ENCODE assay signal across 26 cellular contexts in genomic region chr2:54308186-54308585, GRCh38. TPM values are rescaled to one million over a fixed set of nuclear protein-coding genes. Genes with fewer than 3 reads are reported as not detected.
DNase-seq lines count a peak whose midpoint lies in the region; ATAC-seq and TF ChIP-seq lines count a peak whose summit lies in the region.
"Had no signal": no experiment of that assay in that cellular context is flagged by ENCODE, and none has a peak within 500 bp of the region (broad histone marks: within the 10 kb centered on the region; RNA-seq: fewer than 3 reads in every experiment).

No MANE protein-coding gene starts in this region.

- H3K27ac Mint-ChIP-seq in mesothelial cell of epicardium = peak overlapping the region; percentile 86
- H3K27ac Mint-ChIP-seq in type B pancreatic cell = peak overlapping the region; percentile 68
- H3K27ac Mint-ChIP-seq in WTC11 = no peak overlapping the region

- H3K9me3 Mint-ChIP-seq in mesothelial cell of epicardium (no peaks in the 10 kb centered on the region), type B pancreatic cell (no peaks in the 10 kb centered on the region), WTC11 (no peaks in the 10 kb centered on the region)

- CTCF ChIA-PET in WTC11 (lab: Charles Lee) = no interaction called here

- H3K36me3 Mint-ChIP-seq in mesothelial cell of epicardium (no peaks in the 10 kb centered on the region), type B pancreatic cell (no peaks in the 10 kb centered on the region), WTC11 (no peaks in the 10 kb centered on the region)

- ATAC-seq in WTC11 (no peak), HG03039 (IDR thresholded peaks at IDR 0.05; ENCODE audit: unreplicated experiment) (no peak), HG02678 (IDR thresholded peaks at IDR 0.05; ENCODE audit: unreplicated experiment) (no peak)
- ATAC-seq: HCT116, PC-3 had no signal

- H3K4me1 Mint-ChIP-seq in mesothelial cell of epicardium (peaks cover 13% of the 10 kb centered on the region), type B pancreatic cell (ENCODE audit: unreplicated experiment) (no peaks in the 10 kb centered on the region), WTC11 (no peaks in the 10 kb centered on the region)
- H3K4me1 Mint-ChIP-seq: CD4-positive, CD25-positive, alpha-beta regulatory T cell had no signal

- H3K27me3 Mint-ChIP-seq in mesothelial cell of epicardium (ENCODE audit: low read depth) (no peaks in the 10 kb centered on the region), type B pancreatic cell (no peaks in the 10 kb centered on the region), WTC11 (ENCODE audit: low read depth) (no peaks in the 10 kb centered on the region; the same call in 1 of the 2 replicates)

- no peak for TF ChIP-seq CTCF in mesothelial cell of epicardium (IDR thresholded peaks at IDR 0.05; ENCODE audit: unreplicated experiment)
- no peak for TF ChIP-seq CTCF in type B pancreatic cell (conservative IDR thresholded peaks at IDR 0.05)
- no peak for TF ChIP-seq CTCF in WTC11 (IDR thresholded peaks at IDR 0.05)

- POLR2A ChIA-PET in WTC11 (lab: Charles Lee) = no interaction called here

- peak; percentile 21 for DNase-seq in EL
- peak; percentile 25 for DNase-seq in hepatic stellate cell (ENCODE audit: low spot score)
- DNase-seq in mesothelial cell of epicardium (ENCODE audit: low spot score in 2 of 2, unreplicated experiment in 2 of 2) = no peak
- no peak for DNase-seq in type B pancreatic cell (ENCODE audit: extremely low spot score, unreplicated experiment)
- no peak for DNase-seq in WTC11 (ENCODE audit: low spot score)
- DNase-seq: CD4-positive, CD25-positive, alpha-beta regulatory T cell; DMS153; DND-41; NCI-H1105 treated with DMSO at 0.1 percent for 48 hours; NCI-H146; NCI-H2029; NCI-H446 treated with DMSO at 0.1 percent for 48 hours; NCI-H526; NCI-H82; NK-92 treated with Interleukin-12 subunit alpha and Interleukin-12 subunit beta, amount 100 ng/mL, for 24 hours; PC-3; SK-N-SH had no signal

- H3K4me3 Mint-ChIP-seq in mesothelial cell of epicardium = no peak overlapping the region
- H3K4me3 Mint-ChIP-seq in type B pancreatic cell = no peak overlapping the region
- no peak overlapping the region for H3K4me3 Mint-ChIP-seq in WTC11
- H3K4me3 Mint-ChIP-seq: CD4-positive, CD25-positive, alpha-beta regulatory T cell had no signal

TF ChIP-seq in WTC11, 78 proteins besides CTCF, POLR2A, EP300 and RAD21:
- no peak for TF ChIP-seq FOXK1 (CRISPR knock-in tag; IDR thresholded peaks at IDR 0.05)
- no peak for TF ChIP-seq RELA (CRISPR knock-in tag; IDR thresholded peaks at IDR 0.05; ENCODE audit: borderline replicate concordance)
- no peak for TF ChIP-seq TEAD4 (CRISPR knock-in tag; IDR thresholded peaks at IDR 0.05)
- TF ChIP-seq NR1H2 (CRISPR knock-in tag; IDR thresholded peaks at IDR 0.05) = no peak
- TF ChIP-seq CBFB (CRISPR knock-in tag; IDR thresholded peaks at IDR 0.05; ENCODE audit: low read depth) = no peak

RNA-seq across cellular contexts. Expression of gene TSPYL6, which starts 52.2 kb away (rescaled TPM):
- total RNA-seq in mesothelial cell of epicardium = not detected in 3 replicates
- total RNA-seq in type B pancreatic cell (ENCODE audit: low replicate concordance) = not detected in 2 replicates
- not detected in 3 replicates for total RNA-seq in WTC11 (2021)
- total RNA-seq: A172; CD4-positive, CD25-positive, alpha-beta regulatory T cell; H4; HepG2; HT-29; LHCN-M2; MCF 10A; PC-3 had no signal

Comparison
In these comparisons a context has a peak if more than half of its experiments do, and no peak if none do; other contexts are left out.
1. DNase-seq: peak in EL (single experiment) and hepatic stellate cell (single experiment); none in mesothelial cell of epicardium (0 of 2), type B pancreatic cell (single experiment) and WTC11 (single experiment).